Comparison of ENCODE assay signal across 1 cellular context in genomic region chr12:53928054-53928879, GRCh38.
TF ChIP-seq lines count a peak whose summit lies in the region.

No MANE protein-coding gene starts in this region.

TF ChIP-seq in H1, 55 proteins besides CTCF, POLR2A, EP300 and RAD21:
- no peak for TF ChIP-seq KDM1A (IDR thresholded peaks at IDR 0.05; ENCODE audit: borderline replicate concordance, low read length)
- TF ChIP-seq TAF1 (IDR thresholded peaks at IDR 0.05; ENCODE audit: low read depth, low read length) = no peak
- no peak for TF ChIP-seq RFX5 (IDR thresholded peaks at IDR 0.05; ENCODE audit: borderline replicate concordance, low read depth, low read length)
- TF ChIP-seq NRF1 (IDR thresholded peaks at IDR 0.05; ENCODE audit: low read depth, low read length) = no peak
- TF ChIP-seq SAP30 (IDR thresholded peaks at IDR 0.05; ENCODE audit: insufficient read depth, insufficient replicate concordance, low read length) = no peak
- TF ChIP-seq CBX8 (IDR thresholded peaks at IDR 0.05; ENCODE audit: borderline replicate concordance, low read depth, low read length) = 0 out of 2 replicates have a peak, but pooled peaks have one; percentile 95
- peak; percentile 93 for TF ChIP-seq SUZ12 (IDR thresholded peaks at IDR 0.05; ENCODE audit: low read length)
- TF ChIP-seq KDM4A (IDR thresholded peaks at IDR 0.05; ENCODE audit: low read depth, low read length, severe bottlenecking) = no peak
- TF ChIP-seq RNF2 (IDR thresholded peaks at IDR 0.05; ENCODE audit: borderline replicate concordance, low read depth, low read length, missing control alignments, poor library complexity, severe bottlenecking) = peak; percentile 92
- no peak for TF ChIP-seq FOSL1 (IDR thresholded peaks at IDR 0.05; ENCODE audit: insufficient read depth, low read depth, low read length)
- TF ChIP-seq TBP (IDR thresholded peaks at IDR 0.05; ENCODE audit: low read depth, low read length) = no peak
- TF ChIP-seq EZH2 (IDR thresholded peaks at IDR 0.05; ENCODE audit: low read depth, low read length, severe bottlenecking) = peak; percentile 94
- TF ChIP-seq TEAD4 (IDR thresholded peaks at IDR 0.05; ENCODE audit: low read depth, low read length) = no peak
